27 cellular contexts compared by ENCODE assay signal in the genomic region with DNA sequence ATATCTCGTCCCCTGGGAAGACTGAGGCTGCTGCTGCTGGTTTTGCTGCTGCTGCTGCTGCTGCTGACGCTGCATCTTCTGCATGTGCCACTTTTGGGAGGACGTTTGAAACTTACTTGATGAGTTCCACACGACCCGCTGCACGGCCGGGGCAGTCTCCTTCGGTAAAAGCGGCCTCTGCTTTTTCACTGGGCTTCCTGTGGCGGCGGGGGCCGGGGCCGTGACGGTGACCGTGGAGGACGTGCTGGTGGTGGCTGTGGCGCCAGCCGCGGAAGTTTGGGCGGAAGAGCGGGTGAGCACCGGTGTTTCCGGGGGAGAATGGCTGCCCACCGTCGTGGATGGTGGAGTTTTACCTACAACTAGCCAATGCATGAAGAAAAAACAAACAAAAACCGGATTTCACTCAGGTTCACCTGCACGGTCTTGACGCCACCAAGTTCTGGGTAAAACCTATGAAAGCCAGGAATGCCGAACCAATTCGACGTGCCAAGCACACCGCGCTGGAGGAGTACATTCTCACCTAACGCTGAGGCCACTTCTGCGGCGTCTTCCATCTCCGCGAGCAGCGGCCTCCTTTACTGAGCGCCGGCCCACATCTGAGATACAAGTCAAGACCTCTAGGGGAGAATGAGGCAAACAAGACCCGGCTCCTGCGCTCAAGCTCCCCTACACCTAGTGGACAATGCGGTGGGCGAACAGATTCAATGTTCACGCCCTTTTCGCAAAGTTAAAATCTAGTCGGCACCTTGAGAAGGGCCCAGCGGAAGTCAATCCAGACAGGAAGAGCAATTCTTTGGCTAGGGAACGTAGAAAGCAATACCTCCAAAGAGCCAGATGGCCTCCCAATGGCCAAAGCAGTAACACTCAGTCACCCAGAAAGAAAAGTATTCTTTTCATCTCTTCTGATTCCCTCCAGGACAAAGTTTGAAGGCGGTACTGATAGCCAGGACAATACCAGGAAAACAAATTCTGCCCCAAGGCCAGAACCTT.
"Had no signal": no experiment of that assay in that cellular context is flagged by ENCODE, and none has a peak within 500 bp of the region (broad histone marks: within the 10 kb centered on the region; RNA-seq: fewer than 3 reads in every experiment).

No MANE protein-coding gene starts in this region.

- ATAC-seq: activated T-cell treated with anti-CD3 and anti-CD28 coated beads, Interleukin-2, amount 50 U/mL, for 4 hours; esophagus mucosa; left lung; naive thymus-derived CD8-positive, alpha-beta T cell; upper lobe of right lung had no signal

- H3K9me3 Mint-ChIP-seq: activated naive CD8-positive, alpha-beta T cell treated with anti-CD3 and anti-CD28 coated beads, Interleukin-2, amount 10 ng/mL, durations not matched to agents 7 days and 5 days; activated T-cell treated with anti-CD3 and anti-CD28 coated beads, Interleukin-2, amount 50 U/mL, for 4 hours; activated T-helper 2 cell treated with anti-CD3 and anti-CD28 coated beads, Interferon-gamma antibody, Interleukin-2, Interleukin-4, amounts not matched to agents 10 μg/mL and 5 μg/mL and 100 μg/mL, durations not matched to agents 14 hours and 24 hours and 36 hours; dendritic cell treated with granulocyte-macrophage colony-stimulating factor and Interleukin-4, amounts not matched to agents 40 ng/mL and 50 ng/mL, for 4 days; naive thymus-derived CD8-positive, alpha-beta T cell; T-helper 1 cell treated with Interleukin-12 subunit alpha and Interleukin-12 subunit beta and Interleukin-4 antibody, amounts not matched to agents 30 μg/mL and 1 μg/mL, for 36 hours had no signal

- H3K27ac ChIP-seq: cardiac muscle cell, hepatocyte, left lung, prostate gland, thyroid gland, upper lobe of right lung had no signal

- H3K4me1 ChIP-seq: prostate gland had no signal

- H3K4me3 ChIP-seq: cardiac muscle cell, hepatocyte, left lung, lung, prostate gland, spleen, thyroid gland, upper lobe of right lung had no signal

- H3K4me1 Mint-ChIP-seq: activated naive CD8-positive, alpha-beta T cell treated with anti-CD3 and anti-CD28 coated beads, Interleukin-2, amount 10 ng/mL, durations not matched to agents 7 days and 5 days had no signal

- H2AFZ ChIP-seq: hepatocyte had no signal

- DNase-seq: activated CD4-positive, alpha-beta T cell treated with anti-CD3 and anti-CD28 coated beads for 4 hours; activated CD4-positive, alpha-beta T cell treated with anti-CD3 and anti-CD28 coated beads, Interleukin-2, amount 50 U/mL, for 48 hours; activated CD4-positive, CD25-positive, alpha-beta regulatory T cell; activated CD8-positive, alpha-beta memory T cell treated with anti-CD3 and anti-CD28 coated beads, Interleukin-2, amount 50 U/mL, for 48 hours; activated naive CD4-positive, alpha-beta T cell; activated naive CD8-positive, alpha-beta T cell treated with anti-CD3 and anti-CD28 coated beads, Interleukin-2, amount 10 ng/mL, durations not matched to agents 7 days and 5 days; activated T-cell treated with anti-CD3 and anti-CD28 coated beads, Interleukin-2, amount 50 U/mL, for 4 hours; amniotic stem cell; effector CD4-positive, alpha-beta T cell; foreskin melanocyte; kidney glomerular epithelial cell; left lung; naive thymus-derived CD8-positive, alpha-beta T cell; spleen; stimulated activated CD4-positive, alpha-beta T cell treated with anti-CD3 and anti-CD28 coated beads, Interleukin-4, amount 100 ng/mL, for 1 hour; stimulated activated naive CD4-positive, alpha-beta T cell treated with Interleukin-2 at 50 U/mL for 16 hours; T1000; thyroid gland; upper lobe of right lung had no signal

- H3K27me3 Mint-ChIP-seq: activated naive CD8-positive, alpha-beta T cell treated with anti-CD3 and anti-CD28 coated beads, Interleukin-2, amount 10 ng/mL, durations not matched to agents 7 days and 5 days; dendritic cell treated with granulocyte-macrophage colony-stimulating factor and Interleukin-4, amounts not matched to agents 40 ng/mL and 50 ng/mL, for 4 days; naive thymus-derived CD8-positive, alpha-beta T cell had no signal

- H3K9me3 ChIP-seq: left lung, prostate gland, spleen, thyroid gland, upper lobe of right lung had no signal

- H3K27ac Mint-ChIP-seq: activated naive CD8-positive, alpha-beta T cell treated with anti-CD3 and anti-CD28 coated beads, Interleukin-2, amount 10 ng/mL, durations not matched to agents 7 days and 5 days; activated T-helper 2 cell treated with anti-CD3 and anti-CD28 coated beads, Interferon-gamma antibody, Interleukin-2, Interleukin-4, amounts not matched to agents 10 μg/mL and 5 μg/mL and 100 μg/mL, durations not matched to agents 14 hours and 24 hours and 36 hours; dendritic cell treated with granulocyte-macrophage colony-stimulating factor and Interleukin-4, amounts not matched to agents 40 ng/mL and 50 ng/mL, for 4 days; T-helper 1 cell treated with Interleukin-12 subunit alpha and Interleukin-12 subunit beta and Interleukin-4 antibody, amounts not matched to agents 30 μg/mL and 1 μg/mL, for 36 hours had no signal

- H3K27me3 ChIP-seq: cardiac muscle cell, hepatocyte, left lung, spleen, thyroid gland, upper lobe of right lung had no signal

- H3K4me3 Mint-ChIP-seq: activated naive CD8-positive, alpha-beta T cell treated with anti-CD3 and anti-CD28 coated beads, Interleukin-2, amount 10 ng/mL, durations not matched to agents 7 days and 5 days; activated T-cell treated with anti-CD3 and anti-CD28 coated beads, Interleukin-2, amount 50 U/mL, for 4 hours; dendritic cell treated with granulocyte-macrophage colony-stimulating factor and Interleukin-4, amounts not matched to agents 40 ng/mL and 50 ng/mL, for 4 days; naive thymus-derived CD8-positive, alpha-beta T cell; T-helper 1 cell treated with Interleukin-12 subunit alpha and Interleukin-12 subunit beta and Interleukin-4 antibody, amounts not matched to agents 30 μg/mL and 1 μg/mL, for 36 hours had no signal

- H3K4me2 ChIP-seq: hepatocyte had no signal
